In the genomic region with DNA sequence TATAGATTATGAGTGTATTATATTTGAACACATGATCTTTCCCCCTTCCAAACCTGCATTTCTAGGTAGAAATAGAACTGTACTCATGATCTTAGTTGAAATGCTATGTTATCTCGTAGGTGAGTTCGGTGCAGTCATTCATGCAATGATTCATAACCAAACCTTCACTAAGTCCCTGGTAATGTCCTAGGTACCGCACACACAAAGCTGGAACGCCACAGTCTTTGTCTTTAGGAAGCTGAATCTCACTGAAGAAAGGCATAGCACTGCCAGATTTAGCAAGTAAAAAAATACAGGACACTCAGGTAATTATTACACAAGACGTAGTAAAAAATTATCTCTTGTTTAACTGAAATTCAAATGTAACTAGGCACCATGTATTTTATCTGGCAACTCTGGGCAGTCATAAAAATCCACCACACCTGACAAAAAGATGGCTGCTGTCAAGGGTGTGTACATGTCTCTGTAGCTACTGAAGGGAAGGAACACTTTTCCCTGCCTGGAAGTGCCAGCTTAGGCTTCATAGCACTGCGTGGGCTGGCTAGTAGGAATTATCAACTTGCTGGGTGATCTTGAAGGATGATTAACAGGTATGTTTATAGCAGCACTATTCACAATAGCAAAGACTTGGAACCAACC, we compare ENCODE assay signal across 27 cellular contexts. TPM values are rescaled to one million over a fixed set of nuclear protein-coding genes. Genes with fewer than 3 reads are reported as not detected.
A peak's percentile ranks its signal among the peaks of the same experiment; 100 is the strongest.
DNase-seq lines count a peak whose midpoint lies in the region; ATAC-seq, FAIRE-seq and TF ChIP-seq lines count a peak whose summit lies in the region.
"Had no signal": no experiment of that assay in that cellular context is flagged by ENCODE, and none has a peak within 500 bp of the region (broad histone marks: within the 10 kb centered on the region; RNA-seq: fewer than 3 reads in every experiment).

No MANE protein-coding gene starts in this region.

- H3K4me1 ChIP-seq in colonic mucosa (no peaks in the 10 kb centered on the region), HepG2 (ENCODE audit: insufficient read depth, low read length) (peaks cover 52% of the 10 kb centered on the region), urinary bladder (ENCODE audit: insufficient read depth) (no peaks in the 10 kb centered on the region), uterus (no peaks in the 10 kb centered on the region)
- H3K4me1 ChIP-seq: parathyroid adenoma had no signal

- H3K4me3 ChIP-seq in colonic mucosa (no peak overlapping the region), HepG2 (replicated peaks in 1 of 3; ENCODE audit: insufficient read depth in 1 of 3, low read depth in 2 of 3, low read length in 3 of 3) (no peak overlapping the region), urinary bladder (ENCODE audit: low read depth, low read length) (no peak overlapping the region), uterus (no peak overlapping the region)
- H3K4me3 ChIP-seq: GM23248 had no signal

- CTCF ChIA-PET in HepG2 (lab: Yijun Ruan, JAX; ENCODE audit: low intra/inter-chr PET ratio, low total read pairs), result no interaction called here

- ATAC-seq in HepG2 (no peak), HG03521 (IDR thresholded peaks at IDR 0.05; ENCODE audit: unreplicated experiment) (no peak)
- ATAC-seq: naive thymus-derived CD4-positive, alpha-beta T cell; PC-3; stimulated activated naive CD8-positive, alpha-beta T cell treated with anti-CD3 and anti-CD28 coated beads, Interleukin-15, Interleukin-2, amounts not matched to agents 100 U/mL and 50 U/mL, for 24 hours had no signal

- H3K27me3 ChIP-seq in colonic mucosa (no peaks in the 10 kb centered on the region), HepG2 (ENCODE audit: control insufficient read depth in 1 of 2, insufficient read depth in 2 of 2, low read length in 2 of 2) (no peaks in the 10 kb centered on the region), uterus (no peaks in the 10 kb centered on the region)

- TF ChIP-seq EP300 in HepG2 (IDR thresholded peaks at IDR 0.05; ENCODE audit: low read depth in 2 of 2, low read length in 2 of 2), result no peak
- TF ChIP-seq EP300 in HepG2 (CRISPR knock-in tag; IDR thresholded peaks at IDR 0.05; ENCODE audit: borderline replicate concordance), result no peak

- peak; percentile 53 for DNase-seq in NCI-H1694 treated with DMSO at 0.1 percent for 48 hours (lab: John Stamatoyannopoulos, UW)
- DNase-seq in NCI-H1694 (lab: John Stamatoyannopoulos, UW), result no peak
- DNase-seq in colonic mucosa, result peak; percentile 52
- DNase-seq in HepG2 (ENCODE audit: low spot score), result no peak
- no peak for DNase-seq in SKM-1 (lab: John Stamatoyannopoulos, UW; ENCODE audit: unreplicated experiment)
- DNase-seq in uterus, result no peak
- DNase-seq: activated CD8-positive, alpha-beta memory T cell treated with anti-CD3 and anti-CD28 coated beads, Interleukin-2, amount 50 U/mL, for 48 hours; activated effector memory CD4-positive, alpha-beta T cell treated with Interleukin-2 at 50 U/mL for 16 hours; AML-193; GM23248; naive thymus-derived CD4-positive, alpha-beta T cell; NCI-H187 treated with DMSO at 0.1 percent for 48 hours; stimulated activated CD4-positive, alpha-beta T cell treated with anti-CD3 and anti-CD28 coated beads, Interleukin-2, amount 100 ng/mL, for 48 hours; stimulated activated naive CD8-positive, alpha-beta T cell treated with anti-CD3 and anti-CD28 coated beads, Interleukin-15, Interleukin-2, amounts not matched to agents 100 U/mL and 50 U/mL, for 24 hours; T-helper 2 cell; trophoblast cell; WERI-Rb-1 had no signal

- TF ChIP-seq POLR2A in HepG2 (IDR thresholded peaks at IDR 0.05; ENCODE audit: insufficient read depth in 1 of 2, low read depth in 2 of 2, low read length in 2 of 2), result no peak
- TF ChIP-seq POLR2A in uterus (IDR thresholded peaks at IDR 0.05), result no peak

- 48% methylated on average over 6 of the region's 6 CpGs for WGBS in HepG2 (ENCODE audit: low lambda C conversion rate)
- 85% methylated on average over 6 of the region's 6 CpGs for WGBS in urinary bladder

- TF ChIP-seq CTCF in colonic mucosa (IDR thresholded peaks at IDR 0.05), result no peak
- TF ChIP-seq CTCF in HepG2 (CRISPR knock-in tag; IDR thresholded peaks at IDR 0.05), result no peak
- no peak for TF ChIP-seq CTCF in uterus (IDR thresholded peaks at IDR 0.05)

- no peak for TF ChIP-seq RAD21 in HepG2 (CRISPR knock-in tag; IDR thresholded peaks at IDR 0.05)

- H3K9me3 ChIP-seq in colonic mucosa (no peaks in the 10 kb centered on the region), HepG2 (ENCODE audit: low read length) (no peaks in the 10 kb centered on the region), uterus (no peaks in the 10 kb centered on the region)

- FAIRE-seq in HepG2 (lab: Jason Lieb, UNC), result no peak
- FAIRE-seq: colon, islet of Langerhans had no signal

- H3K27ac ChIP-seq in colonic mucosa (peak overlapping the region; percentile 61), HepG2 (ENCODE audit: extremely low read length, insufficient read depth, low read length) (no peak overlapping the region), urinary bladder (ENCODE audit: low read depth) (peak overlapping the region; percentile 38), uterus (no peak overlapping the region)
- H3K27ac ChIP-seq: 22Rv1, GM23248, parathyroid adenoma, WERI-Rb-1 had no signal

- no peaks in the 10 kb centered on the region for H4K20me1 ChIP-seq in HepG2 (ENCODE audit: insufficient read depth, low read length)

- H3K9ac ChIP-seq in colonic mucosa (ENCODE audit: low read depth in 2 of 2, low read length in 2 of 2), result peak overlapping the region in 1 of 2 donors; percentile 67
- no peak overlapping the region for H3K9ac ChIP-seq in HepG2 (ENCODE audit: insufficient read depth, low read depth, low read length)
- H3K9ac ChIP-seq: GM23248, parathyroid adenoma had no signal

- POLR2A ChIA-PET in HepG2 (lab: Yijun Ruan, JAX), result no interaction called here

- no peaks in the 10 kb centered on the region for H3K79me2 ChIP-seq in HepG2 (ENCODE audit: insufficient read depth, low read length)
- H3K79me2 ChIP-seq: parathyroid adenoma had no signal

- peak overlapping the region; percentile 65; the same call in 1 of the 2 replicates for H3K4me2 ChIP-seq in HepG2 (ENCODE audit: low read depth, low read length)

- in situ Hi-C loops in HepG2 (cut with HindIII; ENCODE audit: extremely low pct_ligation_motif_present, low pct_unique_long_range_greater_than_20kb), result no loop called here

- intact Hi-C loops in colonic mucosa (cut with DNase I) (no loop called here), HepG2 (cut with micrococcal nuclease; ENCODE audit: unreplicated experiment) (no loop called here), uterus (cut with DNase I; ENCODE audit: low total_unique reads) (no loop called here)

- no peaks in the 10 kb centered on the region for H3K36me3 ChIP-seq in colonic mucosa
- no peaks in the 10 kb centered on the region for H3K36me3 ChIP-seq in HepG2 (replicated peaks in 1 of 2; ENCODE audit: control insufficient read depth in 1 of 2, insufficient read depth in 2 of 2, low read length in 2 of 2)
- no peaks in the 10 kb centered on the region for H3K36me3 ChIP-seq in urinary bladder (ENCODE audit: insufficient read depth)
- H3K36me3 ChIP-seq in uterus, result no peaks in the 10 kb centered on the region
- H3K36me3 ChIP-seq: WERI-Rb-1 had no signal

- BruUV-seq in HepG2 (replicated peaks; lab: Mats Ljungman, UMichigan), result no TSS peak

- no peak overlapping the region for H2AFZ ChIP-seq in HepG2 (ENCODE audit: low read length)
- H2AFZ ChIP-seq: GM23248, parathyroid adenoma had no signal

RNA-seq across cellular contexts. Expression of gene TXN, which starts 28.0 kb away (rescaled TPM):
- total RNA-seq in colonic mucosa (100 to 1,000 TPM; 498 to 600 TPM), HepG2 (2016; rRNA removed; fragmentation: Illumina TruSeq; extraction: Trizol) (470 and 599 TPM in 2 replicates), urinary bladder (90.6 TPM), uterus (100 to 1,000 TPM in 3 of 4 donors, 10 to 100 TPM in 1; 97.6 to 295 (median 124) TPM)
- total RNA-seq in HepG2 (2016; cell fraction: cytosol; rRNA removed; fragmentation: Illumina TruSeq; extraction: Trizol; ENCODE audit: low read depth), result 226 and 278 TPM in 2 replicates
- 454 and 625 TPM in 2 replicates for total RNA-seq in HepG2 (2016; cell fraction: insoluble cytoplasmic fraction; rRNA removed; fragmentation: Illumina TruSeq; extraction: Trizol)
- 196 and 214 TPM in 2 replicates for total RNA-seq in HepG2 (2016; cell fraction: membrane; rRNA removed; fragmentation: Illumina TruSeq; extraction: Trizol)
- 164 and 180 TPM in 2 replicates for total RNA-seq in HepG2 (2016; cell fraction: nucleus; rRNA removed; fragmentation: Illumina TruSeq; extraction: Trizol)
- polyA plus RNA-seq in HepG2 (2011; rRNA removed) (275 and 364 TPM in 2 replicates), urinary bladder (211 TPM)
- 251 and 342 TPM in 2 replicates for polyA plus RNA-seq in HepG2 (2011; cell fraction: cytosol; rRNA removed)
- polyA plus RNA-seq in HepG2 (2011; cell fraction: nucleus; rRNA removed), result 57.6 and 73.3 TPM in 2 replicates
- polyA plus RNA-seq in HepG2 (2012), result 339 and 368 TPM in 2 replicates
- polyA plus RNA-seq in HepG2 (2016; cell fraction: cytosol; fragmentation: Illumina TruSeq; extraction: Trizol; ENCODE audit: low read depth), result 309 and 380 TPM in 2 replicates
- polyA plus RNA-seq in HepG2 (2016; cell fraction: insoluble cytoplasmic fraction; fragmentation: Illumina TruSeq; extraction: Trizol; ENCODE audit: low read depth), result 631 and 700 TPM in 2 replicates
- 208 and 237 TPM in 2 replicates for polyA plus RNA-seq in HepG2 (2016; cell fraction: membrane; fragmentation: Illumina TruSeq; extraction: Trizol; ENCODE audit: low read depth)
- polyA plus RNA-seq in HepG2 (2016; cell fraction: nucleus; fragmentation: Illumina TruSeq; extraction: Trizol; ENCODE audit: insufficient read depth, low read depth), result 310 and 322 TPM in 2 replicates
- 56.5 and 182 TPM in 2 replicates for polyA minus RNA-seq in HepG2 (2011; rRNA and poly(A)+ RNA removed; ENCODE audit: low replicate concordance)
- polyA minus RNA-seq in HepG2 (2011; cell fraction: cytosol; rRNA and poly(A)+ RNA removed), result 56.3 and 57.5 TPM in 2 replicates
- polyA minus RNA-seq in HepG2 (2011; cell fraction: nucleus; rRNA and poly(A)+ RNA removed), result 25.4 and 39.5 TPM in 2 replicates

RNA-seq across cellular contexts. Expression of gene TXNDC8, which starts 53.3 kb away (rescaled TPM):
- total RNA-seq in colonic mucosa, result not detected
- total RNA-seq in HepG2 (2016; rRNA removed; fragmentation: Illumina TruSeq; extraction: Trizol), result not detected in 2 replicates
- not detected in 2 replicates for total RNA-seq in HepG2 (2016; cell fraction: cytosol; rRNA removed; fragmentation: Illumina TruSeq; extraction: Trizol; ENCODE audit: low read depth)
- total RNA-seq in HepG2 (2016; cell fraction: insoluble cytoplasmic fraction; rRNA removed; fragmentation: Illumina TruSeq; extraction: Trizol), result not detected in 2 replicates
- total RNA-seq in HepG2 (2016; cell fraction: membrane; rRNA removed; fragmentation: Illumina TruSeq; extraction: Trizol), result not detected in 2 replicates
- total RNA-seq in HepG2 (2016; cell fraction: nucleus; rRNA removed; fragmentation: Illumina TruSeq; extraction: Trizol), result not detected in 2 replicates
- polyA plus RNA-seq in HepG2 (2011; rRNA removed), result not detected in 2 replicates
- not detected in 2 replicates for polyA plus RNA-seq in HepG2 (2011; cell fraction: cytosol; rRNA removed)
- polyA plus RNA-seq in HepG2 (2011; cell fraction: nucleus; rRNA removed), result not detected in 2 replicates
- polyA plus RNA-seq in HepG2 (2012), result not detected in 2 replicates
- polyA plus RNA-seq in HepG2 (2016; cell fraction: cytosol; fragmentation: Illumina TruSeq; extraction: Trizol; ENCODE audit: low read depth), result not detected in 2 replicates
- polyA plus RNA-seq in HepG2 (2016; cell fraction: insoluble cytoplasmic fraction; fragmentation: Illumina TruSeq; extraction: Trizol; ENCODE audit: low read depth), result not detected in 2 replicates
- not detected in 2 replicates for polyA plus RNA-seq in HepG2 (2016; cell fraction: membrane; fragmentation: Illumina TruSeq; extraction: Trizol; ENCODE audit: low read depth)
- not detected in 2 replicates for polyA plus RNA-seq in HepG2 (2016; cell fraction: nucleus; fragmentation: Illumina TruSeq; extraction: Trizol; ENCODE audit: insufficient read depth, low read depth)
- polyA minus RNA-seq in HepG2 (2011; rRNA and poly(A)+ RNA removed; ENCODE audit: low replicate concordance), result not detected in 2 replicates
- not detected in 2 replicates for polyA minus RNA-seq in HepG2 (2011; cell fraction: cytosol; rRNA and poly(A)+ RNA removed)
- not detected in 2 replicates for polyA minus RNA-seq in HepG2 (2011; cell fraction: nucleus; rRNA and poly(A)+ RNA removed)
- total RNA-seq in urinary bladder, result not detected
- not detected for polyA plus RNA-seq in urinary bladder
- total RNA-seq in uterus, result not detected
- total RNA-seq: fibroblast of villous mesenchyme; GM23248; HT1080; naive thymus-derived CD4-positive, alpha-beta T cell; PC-3; SK-MEL-5 had no signal
- polyA plus RNA-seq: GM23248; naive thymus-derived CD4-positive, alpha-beta T cell had no signal

Comparison
In these comparisons a context has a peak if more than half of its experiments do, and no peak if none do; other contexts are left out.
1. DNase-seq: peak in NCI-H1694 treated with DMSO at 0.1 percent for 48 hours (single experiment) and colonic mucosa (single experiment); none in NCI-H1694 (single experiment), HepG2 (single experiment), SKM-1 (single experiment) and uterus (0 of 2).
2. H3K27ac ChIP-seq: peak in colonic mucosa (single experiment) and urinary bladder (single experiment); none in HepG2 (single experiment) and uterus (0 of 2).